8 cellular contexts compared by ENCODE assay signal in genomic region chr19:23273022-23273593, GRCh38. TPM values are rescaled to one million over a fixed set of nuclear protein-coding genes. Genes with fewer than 3 reads are reported as not detected.
DNase-seq lines count a peak whose midpoint lies in the region; ATAC-seq and TF ChIP-seq lines count a peak whose summit lies in the region.

No MANE protein-coding gene starts in this region.

- H3K4me3 ChIP-seq in WERI-Rb-1 (ENCODE audit: low read depth, low read length) (peak overlapping the region; percentile 98), foreskin fibroblast (ENCODE audit: low read depth in 1 of 2, low read length in 2 of 2) (peak overlapping the region; percentile 79 to 95), prostate gland (peak overlapping the region; percentile 82 to 91)

- H3K9me3 ChIP-seq in WERI-Rb-1 (ENCODE audit: severe bottlenecking) (no peaks in the 10 kb centered on the region), prostate gland (no peaks in the 10 kb centered on the region)

- TF ChIP-seq CTCF in WERI-Rb-1 (IDR thresholded peaks at IDR 0.05; ENCODE audit: low read depth, low read length) (no peak), foreskin fibroblast (IDR thresholded peaks at IDR 0.05; ENCODE audit: low read depth, low read length) (no peak), prostate gland (IDR thresholded peaks at IDR 0.05) (no peak)

- H3K27ac ChIP-seq in WERI-Rb-1, result peak overlapping the region; percentile 94
- peak overlapping the region; percentile 78 to 88 for H3K27ac ChIP-seq in prostate gland

- peaks cover 37% of the 10 kb centered on the region for H3K36me3 ChIP-seq in WERI-Rb-1
- no peaks in the 10 kb centered on the region for H3K36me3 ChIP-seq in prostate gland

- intact Hi-C loops in prostate gland (cut with DNase I), result loop anchor here (5.0 kb wide), 1 partner anchor 124 kb away; the partner anchor contains the start of gene ZNF91

- DNase-seq in activated CD8-positive, alpha-beta memory T cell treated with anti-CD3 and anti-CD28 coated beads, Interleukin-2, amount 50 U/mL, for 4 hours, result peak; percentile 18
- DNase-seq in activated CD8-positive, alpha-beta memory T cell treated with anti-CD3 and anti-CD28 coated beads, Interleukin-2, amount 50 U/mL, for 48 hours, result no peak
- DNase-seq in WERI-Rb-1, result no peak
- DNase-seq in foreskin fibroblast, result no peak
- DNase-seq in prostate gland (ENCODE audit: low spot score), result peak; percentile 25
- no peak for DNase-seq in KG1 (lab: John Stamatoyannopoulos, UW)
- no peak for DNase-seq in SK-N-DZ (ENCODE audit: low spot score)

- no peak for TF ChIP-seq POLR2A in prostate gland (IDR thresholded peaks at IDR 0.05)

- WGBS in prostate gland, result under 1% methylated on average over 10 of the region's 10 CpGs

- H3K4me1 ChIP-seq in prostate gland (replicated peaks), result no peaks in the 10 kb centered on the region

- no peak for ATAC-seq in HG02884 (IDR thresholded peaks at IDR 0.05; ENCODE audit: unreplicated experiment)

- H3K27me3 ChIP-seq in WERI-Rb-1 (ENCODE audit: insufficient read depth, low read depth, severe bottlenecking) (no peaks in the 10 kb centered on the region), prostate gland (replicated peaks; ENCODE audit: insufficient read depth) (no peaks in the 10 kb centered on the region)

RNA-seq across cellular contexts. Expression of gene ZNF724, which starts 22.9 kb away (rescaled TPM):
- total RNA-seq in prostate gland, result 1 to 10 TPM in 1 of 2 donors, under 1 TPM in 1; 0.73 to 6.2 TPM
- polyA plus RNA-seq in SK-N-DZ (2014; cell fraction: cytosol; rRNA removed), result 11.6 and 13.2 TPM in 2 replicates
- polyA plus RNA-seq in SK-N-DZ (2014; cell fraction: nucleus; rRNA removed), result 5.0 and 5.2 TPM in 2 replicates

Comparison
In these comparisons a context has a peak if more than half of its experiments do, and no peak if none do; other contexts are left out.
1. DNase-seq: peak in activated CD8-positive, alpha-beta memory T cell treated with anti-CD3 and anti-CD28 coated beads, Interleukin-2, amount 50 U/mL, for 4 hours (single experiment) and prostate gland (single experiment); none in activated CD8-positive, alpha-beta memory T cell treated with anti-CD3 and anti-CD28 coated beads, Interleukin-2, amount 50 U/mL, for 48 hours (single experiment), WERI-Rb-1 (single experiment), foreskin fibroblast (0 of 2), KG1 (single experiment) and SK-N-DZ (single experiment).
2. Peak in every context shown above with its lines, with median percentiles within 50 percentile points of each other: H3K4me3 ChIP-seq.